Comparison of ENCODE assay signal across 8 cellular contexts in the genomic region with DNA sequence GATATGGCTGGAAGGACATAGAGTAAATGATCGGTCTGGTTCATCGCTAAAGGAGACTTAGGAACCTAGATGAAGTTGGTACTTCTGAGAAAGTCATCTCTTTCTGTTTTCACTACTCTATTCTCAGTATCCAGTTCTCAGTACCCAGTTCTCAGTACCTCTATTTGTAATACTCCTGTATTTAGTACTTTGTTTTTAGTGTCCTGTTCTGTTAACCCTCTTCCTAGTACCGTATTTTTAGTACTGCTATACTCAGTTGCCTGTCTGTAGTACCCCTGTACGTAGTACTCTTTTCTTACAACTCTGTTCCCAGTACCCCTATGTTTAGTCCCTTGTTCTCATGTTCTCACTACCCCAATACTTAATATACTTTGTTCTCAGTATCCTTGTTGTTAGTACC. TPM values are rescaled to one million over a fixed set of nuclear protein-coding genes. Genes with fewer than 3 reads are reported as not detected.
DNase-seq lines count a peak whose midpoint lies in the region; ATAC-seq, FAIRE-seq and TF ChIP-seq lines count a peak whose summit lies in the region.

No MANE protein-coding gene starts in this region.

- TF ChIP-seq POLR2A in A549 (IDR thresholded peaks at IDR 0.05; ENCODE audit: low read length) = no peak

- no peaks in the 10 kb centered on the region for H3K36me3 ChIP-seq in liver (ENCODE audit: control insufficient read depth in 4 of 4, insufficient read depth in 3 of 4, low read depth in 1 of 4, low read length in 3 of 4)

- CTCF ChIA-PET in A549 (lab: Yijun Ruan, JAX) = no interaction called here

- 77% methylated on average over 4 of the region's 4 CpGs for WGBS in A549 (ENCODE audit: missing lambda C conversion rate)
- 71% methylated on average over 4 of the region's 4 CpGs for WGBS in liver

- H3K27ac ChIP-seq in A549 (no peak overlapping the region), liver (ENCODE audit: low read depth in 1 of 2, low read length in 2 of 2) (no peak overlapping the region)

- TF ChIP-seq CTCF in A549 (IDR thresholded peaks at IDR 0.05) = no peak
- TF ChIP-seq CTCF in WI38 (IDR thresholded peaks at IDR 0.05; ENCODE audit: low read depth, low read length) = no peak
- TF ChIP-seq CTCF in liver (IDR thresholded peaks at IDR 0.05; ENCODE audit: low read depth, low read length, missing input control) = no peak

- peak overlapping the region; percentile 94 for H3K4me2 ChIP-seq in A549

- H3K4me3 ChIP-seq in A549 (peak overlapping the region; percentile 70), WI38 (ENCODE audit: low read depth, low read length) (peak overlapping the region; percentile 66), liver (ENCODE audit: low read depth in 1 of 3, low read length in 3 of 3) (peak overlapping the region; percentile 66 to 86 (median 71))

- TF ChIP-seq RAD21 in A549 (conservative IDR thresholded peaks at IDR 0.05 in 1 of 2, IDR thresholded peaks at IDR 0.05 in 1 of 2) (no peak), liver (IDR thresholded peaks at IDR 0.05) (no peak)

- H3K9me3 ChIP-seq in A549 (no peaks in the 10 kb centered on the region), liver (ENCODE audit: control insufficient read depth in 4 of 4, low read length in 3 of 4) (no peaks in the 10 kb centered on the region)

- no peak for DNase-seq in A549 (ENCODE audit: low read depth in 1 of 2, low spot score in 1 of 2)
- no peak for DNase-seq in SK-N-DZ (ENCODE audit: low spot score)
- no peak for DNase-seq in A172 (ENCODE audit: low spot score)
- no peak for DNase-seq in HTR-8/SVneo (ENCODE audit: insufficient read length, low spot score)

- no peak for TF ChIP-seq EP300 in A549 (IDR thresholded peaks at IDR 0.05)

- ATAC-seq in A549 (peak in 1 of 2 experiments; percentile 10; a peak in 2 of 6 replicates), GM18868 (IDR thresholded peaks at IDR 0.05; ENCODE audit: unreplicated experiment) (peak; percentile 43), HG03103 (IDR thresholded peaks at IDR 0.05; ENCODE audit: low read depth, unreplicated experiment) (peak; percentile 42)

- H3K4me1 ChIP-seq in A549 (peaks cover 9% of the 10 kb centered on the region; the same call in 1 of the 3 replicates), liver (ENCODE audit: control insufficient read depth in 4 of 4, insufficient read depth in 4 of 4, low read length in 3 of 4) (peaks cover 4 to 23% (median 11%) of the 10 kb centered on the region in 4 donors)

- no peak for FAIRE-seq in A549 (lab: Jason Lieb, UNC)
- no peak for FAIRE-seq in HTR-8/SVneo (lab: Jason Lieb, UNC)

- POLR2A ChIA-PET in A549 (lab: Yijun Ruan, JAX) = no interaction called here

- H3K9ac ChIP-seq in liver (ENCODE audit: low read depth in 1 of 2, low read length in 2 of 2) = peak overlapping the region in 1 of 2 donors; percentile 52

- no peaks in the 10 kb centered on the region for H3K27me3 ChIP-seq in liver (ENCODE audit: control insufficient read depth in 4 of 4, insufficient read depth in 4 of 4, low read length in 3 of 4)

TF ChIP-seq in A549, 52 proteins besides CTCF, POLR2A, EP300 and RAD21 (continues in another document):
- TF ChIP-seq, protein P1, sequence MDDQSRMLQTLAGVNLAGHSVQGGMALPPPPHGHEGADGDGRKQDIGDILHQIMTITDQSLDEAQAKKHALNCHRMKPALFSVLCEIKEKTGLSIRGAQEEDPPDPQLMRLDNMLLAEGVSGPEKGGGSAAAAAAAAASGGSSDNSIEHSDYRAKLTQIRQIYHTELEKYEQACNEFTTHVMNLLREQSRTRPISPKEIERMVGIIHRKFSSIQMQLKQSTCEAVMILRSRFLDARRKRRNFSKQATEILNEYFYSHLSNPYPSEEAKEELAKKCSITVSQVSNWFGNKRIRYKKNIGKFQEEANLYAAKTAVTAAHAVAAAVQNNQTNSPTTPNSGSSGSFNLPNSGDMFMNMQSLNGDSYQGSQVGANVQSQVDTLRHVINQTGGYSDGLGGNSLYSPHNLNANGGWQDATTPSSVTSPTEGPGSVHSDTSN (IDR thresholded peaks at IDR 0.05) = no peak
- TF ChIP-seq, protein P2, sequence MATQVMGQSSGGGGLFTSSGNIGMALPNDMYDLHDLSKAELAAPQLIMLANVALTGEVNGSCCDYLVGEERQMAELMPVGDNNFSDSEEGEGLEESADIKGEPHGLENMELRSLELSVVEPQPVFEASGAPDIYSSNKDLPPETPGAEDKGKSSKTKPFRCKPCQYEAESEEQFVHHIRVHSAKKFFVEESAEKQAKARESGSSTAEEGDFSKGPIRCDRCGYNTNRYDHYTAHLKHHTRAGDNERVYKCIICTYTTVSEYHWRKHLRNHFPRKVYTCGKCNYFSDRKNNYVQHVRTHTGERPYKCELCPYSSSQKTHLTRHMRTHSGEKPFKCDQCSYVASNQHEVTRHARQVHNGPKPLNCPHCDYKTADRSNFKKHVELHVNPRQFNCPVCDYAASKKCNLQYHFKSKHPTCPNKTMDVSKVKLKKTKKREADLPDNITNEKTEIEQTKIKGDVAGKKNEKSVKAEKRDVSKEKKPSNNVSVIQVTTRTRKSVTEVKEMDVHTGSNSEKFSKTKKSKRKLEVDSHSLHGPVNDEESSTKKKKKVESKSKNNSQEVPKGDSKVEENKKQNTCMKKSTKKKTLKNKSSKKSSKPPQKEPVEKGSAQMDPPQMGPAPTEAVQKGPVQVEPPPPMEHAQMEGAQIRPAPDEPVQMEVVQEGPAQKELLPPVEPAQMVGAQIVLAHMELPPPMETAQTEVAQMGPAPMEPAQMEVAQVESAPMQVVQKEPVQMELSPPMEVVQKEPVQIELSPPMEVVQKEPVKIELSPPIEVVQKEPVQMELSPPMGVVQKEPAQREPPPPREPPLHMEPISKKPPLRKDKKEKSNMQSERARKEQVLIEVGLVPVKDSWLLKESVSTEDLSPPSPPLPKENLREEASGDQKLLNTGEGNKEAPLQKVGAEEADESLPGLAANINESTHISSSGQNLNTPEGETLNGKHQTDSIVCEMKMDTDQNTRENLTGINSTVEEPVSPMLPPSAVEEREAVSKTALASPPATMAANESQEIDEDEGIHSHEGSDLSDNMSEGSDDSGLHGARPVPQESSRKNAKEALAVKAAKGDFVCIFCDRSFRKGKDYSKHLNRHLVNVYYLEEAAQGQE (IDR thresholded peaks at IDR 0.05) = no peak
- TF ChIP-seq TFCP2L1 (CRISPR knock-in tag; IDR thresholded peaks at IDR 0.05) (no peak), MAFK (IDR thresholded peaks at IDR 0.05; ENCODE audit: partially characterized antibody) (no peak)

TF ChIP-seq in liver, 16 proteins besides CTCF, POLR2A, EP300 and RAD21:
- TF ChIP-seq YY1 (IDR thresholded peaks at IDR 0.05) = no peak
- TF ChIP-seq JUND (IDR thresholded peaks at IDR 0.05) = no peak
- TF ChIP-seq NR2F2 (IDR thresholded peaks at IDR 0.05) = no peak
- TF ChIP-seq FOXA1 (IDR thresholded peaks at IDR 0.05) = no peak

RNA-seq across cellular contexts. Expression of a gene that starts 1.2 kb away (rescaled TPM):
- polyA plus RNA-seq in A549 (2011; rRNA removed) (2.0 and 2.5 TPM in 2 replicates), A549 (2017; fragmentation: RNase III; extraction: RNeasy Plus Mini Kit Qiagen cat#74134 plus additional on column Dnase treatment) (2.4 to 2.8 TPM (median 2.5 TPM) in 3 replicates), liver (1 to 10 TPM in 1 of 2 donors, under 1 TPM in 1; 0.60 to 1.3 TPM)
- polyA plus RNA-seq in A549 (2012; cell fraction: cytosol; rRNA removed) = 1.9 and 2.0 TPM in 2 replicates
- polyA plus RNA-seq in A549 (2012; cell fraction: nucleus; rRNA removed) = 1.6 TPM in 2 replicates
- 0.44 and 0.62 TPM in 2 replicates for polyA minus RNA-seq in A549 (2011; rRNA and poly(A)+ RNA removed)
- total RNA-seq in liver = 1 to 10 TPM; 2.4 to 3.4 TPM
- 6.2 and 9.7 TPM in 2 replicates for polyA plus RNA-seq in SK-N-DZ (2014; cell fraction: cytosol; rRNA removed)
- polyA plus RNA-seq in SK-N-DZ (2014; cell fraction: nucleus; rRNA removed) = 7.8 and 18.6 TPM in 2 replicates
- 1.3 and 1.5 TPM in 2 replicates for total RNA-seq in A172 (2014; rRNA removed; shearing (Covaris generic))
